26 cellular contexts compared by ENCODE assay signal in the genomic region with DNA sequence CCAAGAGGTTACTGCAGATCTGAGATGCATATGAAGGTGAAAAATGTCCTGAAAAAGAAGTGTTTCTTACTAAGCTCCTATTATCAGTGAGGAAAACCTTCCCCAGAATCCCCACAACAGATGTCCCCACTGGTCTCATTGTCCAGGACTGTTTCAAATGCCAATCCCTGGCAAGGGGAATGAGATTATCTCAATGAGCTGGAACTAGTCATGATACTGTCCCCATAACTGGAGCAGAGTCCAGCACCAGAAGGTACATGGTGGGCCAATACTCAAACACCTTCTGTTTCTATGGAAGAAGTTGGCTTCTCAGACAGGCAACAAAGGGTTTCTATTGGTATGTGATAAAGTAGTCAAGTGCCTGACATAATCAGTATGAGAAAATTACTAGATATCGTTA.
"Had no signal": no experiment of that assay in that cellular context is flagged by ENCODE, and none has a peak within 500 bp of the region (broad histone marks: within the 10 kb centered on the region; RNA-seq: fewer than 3 reads in every experiment).

No MANE protein-coding gene starts in this region.

- DNase-seq: nephron progenitor cell; occipital lobe; ovary; posterior cingulate gyrus; psoas muscle; right cardiac atrium; right lobe of liver; sigmoid colon; small intestine; stimulated activated CD4-positive, alpha-beta T cell treated with anti-CD3 and anti-CD28 coated beads, Interleukin-15, amount 100 ng/mL, for 24 hours; stimulated activated CD4-positive, alpha-beta T cell treated with anti-CD3 and anti-CD28 coated beads, Interleukin-2, amount 100 ng/mL, for 24 hours; stimulated activated CD4-positive, alpha-beta T cell treated with anti-CD3 and anti-CD28 coated beads, Interleukin-2, amount 100 ng/mL, for 48 hours; stimulated activated CD4-positive, alpha-beta T cell treated with anti-CD3 and anti-CD28 coated beads, Interleukin-4, amount 100 ng/mL, for 24 hours; stimulated activated naive B cell treated with anti-CD40 and anti-IgM and Interleukin-4, amounts not matched to agents 10 μg/mL and 1 μg/mL and 100 μg/mL, for 72 hours; stimulated activated naive CD4-positive, alpha-beta T cell treated with Interleukin-2 at 50 U/mL for 16 hours; stomach; thyroid gland; trophoblast cell; upper lobe of left lung had no signal

- H3K9me3 ChIP-seq: ovary, psoas muscle, right lobe of liver, thoracic aorta, thyroid gland, upper lobe of left lung, vagina had no signal

- ATAC-seq: natural killer cell treated with Interleukin-12 subunit alpha and Interleukin-12 subunit beta and Interleukin-15 and Interleukin-18, amount 100 ng/mL, for 72 hours; psoas muscle; right cardiac atrium; right lobe of liver; stimulated activated effector memory CD8-positive, alpha-beta T cell treated with anti-CD3 and anti-CD28 coated beads, Interleukin-12 subunit alpha, Interleukin-12 subunit beta, amount 100 ng/mL, for 72 hours; stimulated activated naive B cell treated with anti-CD40 and anti-IgM and Interleukin-4, amounts not matched to agents 10 μg/mL and 1 μg/mL and 100 μg/mL, for 72 hours had no signal

- FAIRE-seq: small intestine, urothelium cell line had no signal

- H3K9ac ChIP-seq: parathyroid adenoma had no signal

- H3K4me1 ChIP-seq: parathyroid adenoma, psoas muscle, right lobe of liver, sigmoid colon, stomach, thyroid gland, tibial nerve, upper lobe of left lung, vagina had no signal

- H3K27ac ChIP-seq: ovary, parathyroid adenoma, psoas muscle, right lobe of liver, sigmoid colon, stomach, thoracic aorta, thyroid gland, tibial nerve, upper lobe of left lung, vagina had no signal

- H3K27me3 ChIP-seq: ovary, right lobe of liver, sigmoid colon, stomach, thyroid gland, tibial nerve, upper lobe of left lung, vagina had no signal

- H3K4me3 ChIP-seq: ovary, psoas muscle, right lobe of liver, sigmoid colon, stomach, thoracic aorta, thyroid gland, tibial nerve, upper lobe of left lung, vagina had no signal

- H3K36me3 ChIP-seq: ovary, right lobe of liver, sigmoid colon, stomach, thoracic aorta, thyroid gland, tibial nerve, upper lobe of left lung, vagina had no signal
